Comparison of ENCODE assay signal across 9 cellular contexts in genomic region chr12:41188841-41189394, GRCh38. TPM values are rescaled to one million over a fixed set of nuclear protein-coding genes. Genes with fewer than 3 reads are reported as not detected.
DNase-seq lines count a peak whose midpoint lies in the region; ATAC-seq and TF ChIP-seq lines count a peak whose summit lies in the region.
"Had no signal": no experiment of that assay in that cellular context is flagged by ENCODE, and none has a peak within 500 bp of the region (broad histone marks: within the 10 kb centered on the region; RNA-seq: fewer than 3 reads in every experiment).

No MANE protein-coding gene starts in this region.

- no peak for TF ChIP-seq POLR2A in spleen (IDR thresholded peaks at IDR 0.05)

- no peaks in the 10 kb centered on the region for H3K9me3 ChIP-seq in spleen

- peak overlapping the region; percentile 69 for H3K4me3 Mint-ChIP-seq in WTC11

- H3K4me3 ChIP-seq in spleen = peak overlapping the region in 7 of 8 donors; percentile 4 to 61 (median 16)

- peaks cover 19% of the 10 kb centered on the region for H3K4me1 Mint-ChIP-seq in WTC11

- DNase-seq in GM10248 (ENCODE audit: extremely low spot score) (peak; percentile 3), WTC11 (ENCODE audit: low spot score) (peak; percentile 25), islet precursor cell (peak; percentile 66), spleen (peak; percentile 58), mesenteric fat pad (ENCODE audit: low spot score) (no peak), kidney tubule cell (ENCODE audit: low spot score) (no peak), 8988T (no peak)
- DNase-seq in activated CD4-positive, alpha-beta T cell treated with anti-CD3 and anti-CD28 coated beads, Interleukin-2, amount 50 U/mL, for 4 hours = no peak

- peaks cover 52% of the 10 kb centered on the region for H3K27me3 Mint-ChIP-seq in WTC11 (ENCODE audit: low read depth)

- H3K9me3 Mint-ChIP-seq in WTC11 = no peaks in the 10 kb centered on the region

- peak; percentile 59 for ATAC-seq in WTC11

- WGBS in spleen, 5 donors = 3 to 6% (median 4%) methylated on average over 16 to 49 of the region's 49 CpGs

- no peaks in the 10 kb centered on the region for H3K36me3 ChIP-seq in spleen

- H3K27ac ChIP-seq in spleen = no peak overlapping the region

- no peak for TF ChIP-seq CTCF in GM10248 (IDR thresholded peaks at IDR 0.05; ENCODE audit: control extremely low read depth, extremely low read depth, low read depth, missing control alignments)
- TF ChIP-seq CTCF in WTC11 (IDR thresholded peaks at IDR 0.05) = no peak
- no peak for TF ChIP-seq CTCF in spleen (IDR thresholded peaks at IDR 0.05 in 8 of 11, conservative IDR thresholded peaks at IDR 0.05 in 3 of 11)

- peaks cover 9 to 56% (median 33%) of the 10 kb centered on the region in 7 donors for H3K27me3 ChIP-seq in spleen (replicated peaks in 1 of 7)

- intact Hi-C loops in spleen (cut with DNase I; ENCODE audit: low total_unique reads) = no loop called here

- H3K4me1 ChIP-seq in spleen = peaks cover 0 to 27% (median 21%) of the 10 kb centered on the region in 6 donors

- no peak overlapping the region for H3K27ac Mint-ChIP-seq in WTC11

- no peaks in the 10 kb centered on the region for H3K36me3 Mint-ChIP-seq in WTC11

- POLR2A ChIA-PET in GM10248 (lab: Yijun Ruan, JAX) (no interaction called here), WTC11 (lab: Charles Lee) (no interaction called here)

- CTCF ChIA-PET in GM10248 (lab: Yijun Ruan, JAX) (no interaction called here), WTC11 (lab: Charles Lee) (no interaction called here)

TF ChIP-seq in WTC11, 78 proteins besides CTCF, POLR2A, EP300 and RAD21:
- no peak for TF ChIP-seq FOXP4 (CRISPR knock-in tag; IDR thresholded peaks at IDR 0.05)
- TF ChIP-seq CDX4 (CRISPR knock-in tag; IDR thresholded peaks at IDR 0.05; ENCODE audit: borderline replicate concordance) = no peak
- no peak for TF ChIP-seq GRHL2 (CRISPR knock-in tag; IDR thresholded peaks at IDR 0.05; ENCODE audit: insufficient replicate concordance, severe bottlenecking)
- TF ChIP-seq PRRX2 (CRISPR knock-in tag; IDR thresholded peaks at IDR 0.05) = no peak

RNA-seq across cellular contexts. Expression of gene PDZRN4, which starts 0.8 kb away (rescaled TPM):
- 0.09 TPM in 1 of 3 replicates, not detected in the others for total RNA-seq in WTC11 (2021)
- total RNA-seq in spleen = under 1 TPM in 5 of 7 donors, not detected in 2; 0.23 to 0.77 (median 0.35) TPM
- polyA plus RNA-seq in spleen = under 1 TPM; 0.07 to 0.32 (median 0.08) TPM
- not detected for total RNA-seq in mesenteric fat pad
- total RNA-seq: T-helper 2 cell treated with Interferon-gamma antibody and Interleukin-4, amounts not matched to agents 100 ng/mL and 5 ng/mL, for 36 hours had no signal

Comparison
In these comparisons a context has a peak if more than half of its experiments do, and no peak if none do; other contexts are left out.
1. DNase-seq: peak in GM10248 (single experiment), WTC11 (single experiment), islet precursor cell (single experiment) and spleen (single experiment); none in mesenteric fat pad (single experiment), activated CD4-positive, alpha-beta T cell treated with anti-CD3 and anti-CD28 coated beads, Interleukin-2, amount 50 U/mL, for 4 hours (0 of 2), kidney tubule cell (single experiment) and 8988T (single experiment).